Comparison of ENCODE assay signal across 7 cellular contexts in the genomic region with DNA sequence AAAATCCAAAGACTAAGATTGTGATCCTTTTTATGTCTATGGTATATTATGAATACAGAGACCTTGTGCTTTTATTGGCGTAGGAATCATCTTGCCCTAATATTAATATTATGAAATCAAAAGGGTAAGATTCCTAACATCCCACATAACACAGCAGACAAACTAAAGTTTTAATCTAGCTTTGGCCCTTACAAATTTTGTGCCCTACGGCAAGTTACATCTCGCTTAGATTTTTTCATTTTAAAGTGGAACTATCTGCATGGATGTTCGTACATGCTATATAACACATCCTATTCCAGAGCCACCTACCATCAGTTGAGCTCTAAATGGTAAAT. TPM values are rescaled to one million over a fixed set of nuclear protein-coding genes. Genes with fewer than 3 reads are reported as not detected.
A peak's percentile ranks its signal among the peaks of the same experiment; 100 is the strongest.
DNase-seq lines count a peak whose midpoint lies in the region; ATAC-seq, FAIRE-seq and TF ChIP-seq lines count a peak whose summit lies in the region.

No MANE protein-coding gene starts in this region.

- no peaks in the 10 kb centered on the region for H3K27me3 Mint-ChIP-seq in activated naive CD8-positive, alpha-beta T cell treated with anti-CD3 and anti-CD28 coated beads for 36 hours

- no peak for TF ChIP-seq CTCF in keratinocyte (optimal IDR thresholded peaks at IDR 0.05 in 1 of 3, IDR thresholded peaks at IDR 0.05 in 1 of 3, conservative IDR thresholded peaks at IDR 0.05 in 1 of 3; ENCODE audit: extremely low read depth in 1 of 3, insufficient read depth in 2 of 3, low read length in 3 of 3)

- H3K36me3 ChIP-seq in keratinocyte (ENCODE audit: control insufficient read depth in 2 of 2, extremely low read depth in 1 of 2, insufficient read depth in 2 of 2, low read length in 2 of 2) (peaks cover 0 to 1% of the 10 kb centered on the region in 2 experiments), subcutaneous abdominal adipose tissue (ENCODE audit: control insufficient read depth in 5 of 5, insufficient read depth in 5 of 5, low read length in 5 of 5) (peaks cover 0 to 6% (median 5%) of the 10 kb centered on the region in 5 donors)

- H3K79me2 ChIP-seq in keratinocyte (ENCODE audit: control insufficient read depth, insufficient read depth, low read length): peaks cover 74% of the 10 kb centered on the region

- H3K27ac ChIP-seq in keratinocyte (ENCODE audit: control insufficient read depth, insufficient read depth, low read length) (peak overlapping the region; percentile 69), subcutaneous abdominal adipose tissue (ENCODE audit: low read depth, low read length) (peak overlapping the region; percentile 91)

- H3K9me1 ChIP-seq in keratinocyte (ENCODE audit: control insufficient read depth, extremely low read depth, insufficient read depth, low read length): no peaks in the 10 kb centered on the region

- peak overlapping the region; percentile 89 for H3K4me2 ChIP-seq in keratinocyte (ENCODE audit: control insufficient read depth, extremely low read depth, insufficient read depth, low read depth, low read length)

- DNase-seq in HTR-8/SVneo (ENCODE audit: insufficient read length, low spot score) (no peak), keratinocyte (ENCODE audit: low read depth, low spot score) (no peak), G401 (ENCODE audit: low spot score) (no peak), mucosa of gallbladder (ENCODE audit: low spot score) (no peak)
- DNase-seq in activated naive CD8-positive, alpha-beta T cell treated with anti-CD3 and anti-CD28 coated beads for 36 hours: no peak

- H3K27me3 ChIP-seq in keratinocyte (ENCODE audit: control insufficient read depth, extremely low read depth, insufficient read depth, low read length) (no peaks in the 10 kb centered on the region), subcutaneous abdominal adipose tissue (ENCODE audit: control insufficient read depth in 5 of 5, insufficient read depth in 4 of 5, low read length in 5 of 5) (no peaks in the 10 kb centered on the region)

- peak overlapping the region; percentile 86 for H2AFZ ChIP-seq in keratinocyte (ENCODE audit: control insufficient read depth, low read length)

- FAIRE-seq in HTR-8/SVneo (lab: Jason Lieb, UNC) (peak; percentile 70), keratinocyte (lab: Jason Lieb, UNC) (no peak)

- peaks cover 61% of the 10 kb centered on the region for H3K36me3 Mint-ChIP-seq in activated naive CD8-positive, alpha-beta T cell treated with anti-CD3 and anti-CD28 coated beads for 36 hours

- H3K4me1 Mint-ChIP-seq in activated naive CD8-positive, alpha-beta T cell treated with anti-CD3 and anti-CD28 coated beads for 36 hours: peaks cover 50% of the 10 kb centered on the region

- no peak for ATAC-seq in HG02981 (IDR thresholded peaks at IDR 0.05; ENCODE audit: unreplicated experiment)

- H3K4me3 Mint-ChIP-seq in activated naive CD8-positive, alpha-beta T cell treated with anti-CD3 and anti-CD28 coated beads for 36 hours: peak overlapping the region; percentile 97

- peak overlapping the region; percentile 100 for H3K27ac Mint-ChIP-seq in activated naive CD8-positive, alpha-beta T cell treated with anti-CD3 and anti-CD28 coated beads for 36 hours

- no peaks in the 10 kb centered on the region for H3K9me3 ChIP-seq in keratinocyte (ENCODE audit: control insufficient read depth, low read depth, low read length)
- no peaks in the 10 kb centered on the region for H3K9me3 ChIP-seq in subcutaneous abdominal adipose tissue (ENCODE audit: control insufficient read depth in 5 of 5, low read length in 5 of 5)

- no peaks in the 10 kb centered on the region for H4K20me1 ChIP-seq in keratinocyte (ENCODE audit: control insufficient read depth, extremely low read depth, insufficient read depth, low read length)

- H3K4me1 ChIP-seq in keratinocyte (ENCODE audit: control insufficient read depth, extremely low read depth, insufficient read depth, low read length) (peaks cover 4% of the 10 kb centered on the region), subcutaneous abdominal adipose tissue (ENCODE audit: control insufficient read depth in 5 of 5, insufficient read depth in 5 of 5, low read length in 5 of 5) (peaks cover 0 to 49% (median 36%) of the 10 kb centered on the region in 5 donors)

- H3K9ac ChIP-seq in keratinocyte (ENCODE audit: control insufficient read depth, extremely low read depth, insufficient read depth, low read length) (peak overlapping the region; percentile 87), subcutaneous abdominal adipose tissue (ENCODE audit: low read length in 5 of 5) (peak overlapping the region; percentile 64 to 98 (median 94))

- H3K9me3 Mint-ChIP-seq in activated naive CD8-positive, alpha-beta T cell treated with anti-CD3 and anti-CD28 coated beads for 36 hours: no peaks in the 10 kb centered on the region

- H3K4me3 ChIP-seq in keratinocyte (ENCODE audit: control insufficient read depth in 2 of 3, extremely low read depth in 1 of 3, insufficient read depth in 2 of 3, low read depth in 1 of 3, low read length in 3 of 3) (peak overlapping the region; percentile 78 to 98 (median 83)), subcutaneous abdominal adipose tissue (ENCODE audit: low read depth in 1 of 5, low read length in 5 of 5) (peak overlapping the region; percentile 71 to 99 (median 95))

- dilution Hi-C loops in keratinocyte (cut with MboI; ENCODE audit: extremely low pct_ligation_motif_present, low sequenced_read_pairs): no loop called here

- in situ Hi-C loops in G401 (cut with HindIII; ENCODE audit: low sequenced_read_pairs): no loop called here

RNA-seq across cellular contexts. Expression of a gene that starts 0.2 kb away (rescaled TPM):
- total RNA-seq in activated naive CD8-positive, alpha-beta T cell treated with anti-CD3 and anti-CD28 coated beads for 36 hours: 1 to 10 TPM; 8.7 to 9.0 TPM
- 2.5 to 3.9 TPM (median 2.6 TPM) in 3 replicates for polyA plus RNA-seq in keratinocyte
- polyA plus RNA-seq in keratinocyte (2011; ENCODE audit: low read depth): 8.0 TPM
- 2.8 and 3.4 TPM in 2 replicates for polyA plus RNA-seq in keratinocyte (2011; cell fraction: cytosol; rRNA removed)
- 2.3 and 2.5 TPM in 2 replicates for polyA plus RNA-seq in keratinocyte (2011; cell fraction: nucleus; rRNA removed)
- 2.6 and 5.2 TPM in 2 replicates for polyA plus RNA-seq in keratinocyte (2012; ENCODE audit: low replicate concordance)
- polyA minus RNA-seq in keratinocyte: 0.49 to 0.90 TPM (median 0.49 TPM) in 3 replicates
- 3.5 TPM for polyA minus RNA-seq in keratinocyte (2011; cell fraction: cytosol; rRNA and poly(A)+ RNA removed)
- polyA minus RNA-seq in keratinocyte (2011; cell fraction: nucleus; rRNA and poly(A)+ RNA removed): 0.84 and 0.93 TPM in 2 replicates
- 10.3 and 11.4 TPM in 2 replicates for total RNA-seq in G401 (2014; rRNA removed; shearing (Covaris generic))
- total RNA-seq in mucosa of gallbladder: 11.9 TPM

RNA-seq across cellular contexts. Expression of a gene that starts 16.0 kb away (rescaled TPM):
- not detected for total RNA-seq in activated naive CD8-positive, alpha-beta T cell treated with anti-CD3 and anti-CD28 coated beads for 36 hours
- not detected in 3 replicates for polyA plus RNA-seq in keratinocyte
- not detected for polyA plus RNA-seq in keratinocyte (2011; ENCODE audit: low read depth)
- polyA plus RNA-seq in keratinocyte (2011; cell fraction: cytosol; rRNA removed): not detected in 2 replicates
- polyA plus RNA-seq in keratinocyte (2011; cell fraction: nucleus; rRNA removed): not detected in 2 replicates
- polyA plus RNA-seq in keratinocyte (2012; ENCODE audit: low replicate concordance): not detected in 2 replicates
- not detected in 3 replicates for polyA minus RNA-seq in keratinocyte
- polyA minus RNA-seq in keratinocyte (2011; cell fraction: cytosol; rRNA and poly(A)+ RNA removed): not detected
- not detected in 2 replicates for polyA minus RNA-seq in keratinocyte (2011; cell fraction: nucleus; rRNA and poly(A)+ RNA removed)
- not detected in 2 replicates for total RNA-seq in G401 (2014; rRNA removed; shearing (Covaris generic))
- total RNA-seq in mucosa of gallbladder: not detected

RNA-seq across cellular contexts. Expression of a gene that starts 36.3 kb away (rescaled TPM):
- under 1 TPM; 0.86 to 0.97 TPM for total RNA-seq in activated naive CD8-positive, alpha-beta T cell treated with anti-CD3 and anti-CD28 coated beads for 36 hours
- 0.03 to 0.18 TPM in 2 of 3 replicates, not detected in the other for polyA plus RNA-seq in keratinocyte
- not detected for polyA plus RNA-seq in keratinocyte (2011; ENCODE audit: low read depth)
- not detected in 2 replicates for polyA plus RNA-seq in keratinocyte (2011; cell fraction: cytosol; rRNA removed)
- 0.69 and 0.75 TPM in 2 replicates for polyA plus RNA-seq in keratinocyte (2011; cell fraction: nucleus; rRNA removed)
- 0.18 TPM in 1 of 2 replicates, not detected in the other for polyA plus RNA-seq in keratinocyte (2012; ENCODE audit: low replicate concordance)
- 2.2 to 12.9 TPM in 2 of 3 replicates, not detected in the other for polyA minus RNA-seq in keratinocyte
- polyA minus RNA-seq in keratinocyte (2011; cell fraction: cytosol; rRNA and poly(A)+ RNA removed): not detected
- 9.1 and 19.4 TPM in 2 replicates for polyA minus RNA-seq in keratinocyte (2011; cell fraction: nucleus; rRNA and poly(A)+ RNA removed)
- 0.07 and 0.68 TPM in 2 replicates for total RNA-seq in G401 (2014; rRNA removed; shearing (Covaris generic))
- total RNA-seq in mucosa of gallbladder: 1.7 TPM
